In genomic region chr9:98867434-98868168, GRCh38 we compare ENCODE assay signal across 9 cellular contexts.
DNase-seq lines count a peak whose midpoint lies in the region; ATAC-seq and TF ChIP-seq lines count a peak whose summit lies in the region.
"Had no signal": no experiment of that assay in that cellular context is flagged by ENCODE, and none has a peak within 500 bp of the region (broad histone marks: within the 10 kb centered on the region; RNA-seq: fewer than 3 reads in every experiment).

No MANE protein-coding gene starts in this region.

- no peak overlapping the region for H3K4me3 Mint-ChIP-seq in activated T-cell treated with anti-CD3 and anti-CD28 coated beads, Interleukin-2, amount 50 U/mL, for 72 hours
- H3K4me3 Mint-ChIP-seq in CD4-positive, alpha-beta memory T cell: no peak overlapping the region

- intact Hi-C loops in ascending aorta (cut with DNase I) (no loop called here), left lung (cut with DNase I) (no loop called here), aorta (cut with DNase I) (no loop called here)
- intact Hi-C loops in CD4-positive, alpha-beta memory T cell (cut with micrococcal nuclease): no loop called here

- H3K27ac Mint-ChIP-seq in activated T-cell treated with anti-CD3 and anti-CD28 coated beads, Interleukin-2, amount 50 U/mL, for 72 hours: no peak overlapping the region
- no peak overlapping the region for H3K27ac Mint-ChIP-seq in CD4-positive, alpha-beta memory T cell

- CTCF ChIA-PET in CD4-positive, alpha-beta memory T cell (lab: Charles Lee; ENCODE audit: partially characterized antibody): no interaction called here

- POLR2A ChIA-PET in CD4-positive, alpha-beta memory T cell (lab: Charles Lee; ENCODE audit: partially characterized antibody): no interaction called here

- H3K36me3 ChIP-seq in ascending aorta (no peaks in the 10 kb centered on the region), left lung (no peaks in the 10 kb centered on the region), aorta (ENCODE audit: control insufficient read depth in 1 of 2, insufficient read depth in 2 of 2, low read length in 1 of 2) (no peaks in the 10 kb centered on the region)
- H3K36me3 ChIP-seq in CD4-positive, alpha-beta memory T cell (ENCODE audit: insufficient read depth, low read length): no peaks in the 10 kb centered on the region

- peaks cover 14% of the 10 kb centered on the region for H3K4me1 Mint-ChIP-seq in activated T-cell treated with anti-CD3 and anti-CD28 coated beads, Interleukin-2, amount 50 U/mL, for 72 hours (ENCODE audit: low read depth)
- no peaks in the 10 kb centered on the region for H3K4me1 Mint-ChIP-seq in CD4-positive, alpha-beta memory T cell

- H3K27me3 ChIP-seq in ascending aorta: no peaks in the 10 kb centered on the region
- H3K27me3 ChIP-seq in left lung: no peaks in the 10 kb centered on the region
- H3K27me3 ChIP-seq in aorta (ENCODE audit: control insufficient read depth in 1 of 2, insufficient read depth in 2 of 2, low read length in 1 of 2): no peaks in the 10 kb centered on the region
- H3K27me3 ChIP-seq in CD4-positive, alpha-beta memory T cell (ENCODE audit: insufficient read depth, low read length): no peaks in the 10 kb centered on the region

- WGBS in aorta, 2 donors: 31 to 37% methylated on average over 4 of the region's 4 CpGs

- ATAC-seq in activated T-cell treated with anti-CD3 and anti-CD28 coated beads, Interleukin-2, amount 50 U/mL, for 72 hours (replicated peaks in 1 of 2): peak in 1 of 2 donors; percentile 61
- ATAC-seq in left lung (peak; percentile 92), aorta (ENCODE audit: low FRiP score) (peak; percentile 91), HG03457 (IDR thresholded peaks at IDR 0.05; ENCODE audit: unreplicated experiment) (no peak)

- no peaks in the 10 kb centered on the region for H3K36me3 Mint-ChIP-seq in activated T-cell treated with anti-CD3 and anti-CD28 coated beads, Interleukin-2, amount 50 U/mL, for 72 hours (ENCODE audit: insufficient read depth in 2 of 2)
- H3K36me3 Mint-ChIP-seq in CD4-positive, alpha-beta memory T cell: no peaks in the 10 kb centered on the region

- peak overlapping the region; percentile 36 to 44 for H3K27ac ChIP-seq in ascending aorta
- peak overlapping the region; percentile 40 to 62 for H3K27ac ChIP-seq in left lung
- no peak overlapping the region for H3K27ac ChIP-seq in aorta (ENCODE audit: low read depth in 1 of 2, low read length in 2 of 2)
- no peak overlapping the region for H3K27ac ChIP-seq in CD4-positive, alpha-beta memory T cell (ENCODE audit: low read depth, low read length)

- H3K9me3 ChIP-seq in ascending aorta: no peaks in the 10 kb centered on the region
- no peaks in the 10 kb centered on the region for H3K9me3 ChIP-seq in left lung
- no peaks in the 10 kb centered on the region for H3K9me3 ChIP-seq in aorta (ENCODE audit: control insufficient read depth, low read length)
- no peaks in the 10 kb centered on the region for H3K9me3 ChIP-seq in CD4-positive, alpha-beta memory T cell (ENCODE audit: control insufficient read depth in 1 of 2, low read length in 2 of 2)

- H3K9me3 Mint-ChIP-seq in activated T-cell treated with anti-CD3 and anti-CD28 coated beads, Interleukin-2, amount 50 U/mL, for 72 hours: no peaks in the 10 kb centered on the region
- peaks cover 0 to 5% (median 0%) of the 10 kb centered on the region in 8 donors for H3K9me3 Mint-ChIP-seq in CD4-positive, alpha-beta memory T cell

- no peak for TF ChIP-seq CTCF in ascending aorta (IDR thresholded peaks at IDR 0.05)
- TF ChIP-seq CTCF in left lung (IDR thresholded peaks at IDR 0.05): no peak

- peak; percentile 10 to 14 for DNase-seq in activated T-cell treated with anti-CD3 and anti-CD28 coated beads, Interleukin-2, amount 50 U/mL, for 72 hours
- no peak for DNase-seq in activated T-cell treated with anti-CD3 and anti-CD28 coated beads, Interleukin-2, amount 50 U/mL, for 48 hours
- DNase-seq in ascending aorta (ENCODE audit: low spot score in 2 of 2) (peak in 1 of 2 donors; percentile 83), left lung (peak in 1 of 2 donors; percentile 83), aorta (peak; percentile 81 to 90)
- DNase-seq in stimulated activated CD4-positive, alpha-beta T cell treated with anti-CD3 and anti-CD28 coated beads, Interleukin-12 subunit alpha, Interleukin-12 subunit beta, amount 100 ng/mL, for 4 hours: no peak
- no peak for DNase-seq in CD4-positive, alpha-beta memory T cell
- DNase-seq: DND-41 had no signal

- H3K4me1 ChIP-seq in ascending aorta: no peaks in the 10 kb centered on the region
- H3K4me1 ChIP-seq in left lung: peaks cover 13 to 22% of the 10 kb centered on the region in 2 donors
- no peaks in the 10 kb centered on the region for H3K4me1 ChIP-seq in aorta (ENCODE audit: control insufficient read depth in 1 of 2, insufficient read depth in 2 of 2, low read length in 2 of 2)
- no peaks in the 10 kb centered on the region for H3K4me1 ChIP-seq in CD4-positive, alpha-beta memory T cell (ENCODE audit: insufficient read depth, low read length)

- peaks cover 25% of the 10 kb centered on the region for H3K27me3 Mint-ChIP-seq in activated T-cell treated with anti-CD3 and anti-CD28 coated beads, Interleukin-2, amount 50 U/mL, for 72 hours (ENCODE audit: low read depth)
- peaks cover 10 to 15% of the 10 kb centered on the region in 2 donors for H3K27me3 Mint-ChIP-seq in CD4-positive, alpha-beta memory T cell

- no peak overlapping the region for H3K4me3 ChIP-seq in ascending aorta
- H3K4me3 ChIP-seq in left lung: no peak overlapping the region
- no peak overlapping the region for H3K4me3 ChIP-seq in aorta (ENCODE audit: low read length in 2 of 2)
- H3K4me3 ChIP-seq in CD4-positive, alpha-beta memory T cell (ENCODE audit: low read length in 2 of 2): no peak overlapping the region

Comparison
In these comparisons a context has a peak if more than half of its experiments do, and no peak if none do; other contexts are left out.
1. DNase-seq: peak in activated T-cell treated with anti-CD3 and anti-CD28 coated beads, Interleukin-2, amount 50 U/mL, for 72 hours (2 of 2) and aorta (2 of 2); none in activated T-cell treated with anti-CD3 and anti-CD28 coated beads, Interleukin-2, amount 50 U/mL, for 48 hours (0 of 2), stimulated activated CD4-positive, alpha-beta T cell treated with anti-CD3 and anti-CD28 coated beads, Interleukin-12 subunit alpha, Interleukin-12 subunit beta, amount 100 ng/mL, for 4 hours (single experiment) and CD4-positive, alpha-beta memory T cell (0 of 5).
2. H3K27ac ChIP-seq: peak in ascending aorta (2 of 2) and left lung (2 of 2); none in aorta (0 of 2) and CD4-positive, alpha-beta memory T cell (single experiment).